ENCODE assay signal across 1 cellular context in genomic region chr10:86399879-86400704, GRCh38.
TF ChIP-seq lines count a peak whose summit lies in the region.

No MANE protein-coding gene starts in this region.

TF ChIP-seq in HepG2, 621 proteins besides CTCF, POLR2A, EP300 and RAD21 (continued from another document and continues in another):
- TF ChIP-seq ZNF280B (CRISPR knock-in tag; IDR thresholded peaks at IDR 0.05; ENCODE audit: borderline replicate concordance) (peak; percentile 15; the same call in 1 of the 2 replicates), ZNF724P (CRISPR knock-in tag; IDR thresholded peaks at IDR 0.05; ENCODE audit: borderline replicate concordance) (peak; percentile 87), ZSCAN29 (CRISPR knock-in tag; conservative IDR thresholded peaks at IDR 0.05) (peak; percentile 94), IRF2 (CRISPR knock-in tag; IDR thresholded peaks at IDR 0.05) (peak; percentile 90), ZNF572 (CRISPR knock-in tag; IDR thresholded peaks at IDR 0.05) (0 out of 2 replicates have a peak, but pooled peaks have one; percentile 31), ZNF639 (CRISPR knock-in tag; conservative IDR thresholded peaks at IDR 0.05) (peak; percentile 74), ZNF75D (CRISPR knock-in tag; IDR thresholded peaks at IDR 0.05; ENCODE audit: borderline replicate concordance) (no peak), NCOA1 (CRISPR knock-in tag; IDR thresholded peaks at IDR 0.05) (peak; percentile 87), XRCC5 (optimal IDR thresholded peaks at IDR 0.05; ENCODE audit: low read length) (peak; percentile 81), AKNA (CRISPR knock-in tag; IDR thresholded peaks at IDR 0.05; ENCODE audit: borderline replicate concordance) (no peak), RFX3 (CRISPR knock-in tag; IDR thresholded peaks at IDR 0.05) (0 out of 2 replicates have a peak, but pooled peaks have one; percentile 31), CHCHD3 (CRISPR knock-in tag; IDR thresholded peaks at IDR 0.05) (no peak), ZNF629 (CRISPR knock-in tag; conservative IDR thresholded peaks at IDR 0.05) (0 out of 2 replicates have a peak, but pooled peaks have one; percentile 32), NR2F1 (CRISPR knock-in tag; IDR thresholded peaks at IDR 0.05) (no peak), CEBPB (IDR thresholded peaks at IDR 0.05; ENCODE audit: borderline replicate concordance, low read depth, low read length) (no peak), TOPORS (CRISPR knock-in tag; IDR thresholded peaks at IDR 0.05) (peak; percentile 80; the same call in 1 of the 2 replicates), ZNF138 (CRISPR knock-in tag; IDR thresholded peaks at IDR 0.05; ENCODE audit: low read depth) (no peak), ZNF432 (CRISPR knock-in tag; IDR thresholded peaks at IDR 0.05; ENCODE audit: borderline replicate concordance) (no peak), SOX5 (CRISPR knock-in tag; IDR thresholded peaks at IDR 0.05; ENCODE audit: borderline replicate concordance) (peak; percentile 58; the same call in 1 of the 2 replicates), FOSL1 (CRISPR knock-in tag; IDR thresholded peaks at IDR 0.05; ENCODE audit: borderline replicate concordance) (no peak), ZBTB4 (CRISPR knock-in tag; IDR thresholded peaks at IDR 0.05; ENCODE audit: borderline replicate concordance) (peak; percentile 79; the same call in 1 of the 2 replicates), LRRFIP1 (CRISPR knock-in tag; conservative IDR thresholded peaks at IDR 0.05) (no peak), ATRX (CRISPR knock-in tag; IDR thresholded peaks at IDR 0.05; ENCODE audit: borderline replicate concordance) (no peak), ZNF337 (CRISPR knock-in tag; IDR thresholded peaks at IDR 0.05; ENCODE audit: borderline replicate concordance, low read depth) (peak; percentile 81; the same call in 1 of the 2 replicates)
- TF ChIP-seq, protein P1, sequence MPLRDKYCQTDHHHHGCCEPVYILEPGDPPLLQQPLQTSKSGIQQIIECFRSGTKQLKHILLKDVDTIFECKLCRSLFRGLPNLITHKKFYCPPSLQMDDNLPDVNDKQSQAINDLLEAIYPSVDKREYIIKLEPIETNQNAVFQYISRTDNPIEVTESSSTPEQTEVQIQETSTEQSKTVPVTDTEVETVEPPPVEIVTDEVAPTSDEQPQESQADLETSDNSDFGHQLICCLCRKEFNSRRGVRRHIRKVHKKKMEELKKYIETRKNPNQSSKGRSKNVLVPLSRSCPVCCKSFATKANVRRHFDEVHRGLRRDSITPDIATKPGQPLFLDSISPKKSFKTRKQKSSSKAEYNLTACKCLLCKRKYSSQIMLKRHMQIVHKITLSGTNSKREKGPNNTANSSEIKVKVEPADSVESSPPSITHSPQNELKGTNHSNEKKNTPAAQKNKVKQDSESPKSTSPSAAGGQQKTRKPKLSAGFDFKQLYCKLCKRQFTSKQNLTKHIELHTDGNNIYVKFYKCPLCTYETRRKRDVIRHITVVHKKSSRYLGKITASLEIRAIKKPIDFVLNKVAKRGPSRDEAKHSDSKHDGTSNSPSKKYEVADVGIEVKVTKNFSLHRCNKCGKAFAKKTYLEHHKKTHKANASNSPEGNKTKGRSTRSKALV (CRISPR knock-in tag; IDR thresholded peaks at IDR 0.05): peak; percentile 95
- TF ChIP-seq, protein P2, sequence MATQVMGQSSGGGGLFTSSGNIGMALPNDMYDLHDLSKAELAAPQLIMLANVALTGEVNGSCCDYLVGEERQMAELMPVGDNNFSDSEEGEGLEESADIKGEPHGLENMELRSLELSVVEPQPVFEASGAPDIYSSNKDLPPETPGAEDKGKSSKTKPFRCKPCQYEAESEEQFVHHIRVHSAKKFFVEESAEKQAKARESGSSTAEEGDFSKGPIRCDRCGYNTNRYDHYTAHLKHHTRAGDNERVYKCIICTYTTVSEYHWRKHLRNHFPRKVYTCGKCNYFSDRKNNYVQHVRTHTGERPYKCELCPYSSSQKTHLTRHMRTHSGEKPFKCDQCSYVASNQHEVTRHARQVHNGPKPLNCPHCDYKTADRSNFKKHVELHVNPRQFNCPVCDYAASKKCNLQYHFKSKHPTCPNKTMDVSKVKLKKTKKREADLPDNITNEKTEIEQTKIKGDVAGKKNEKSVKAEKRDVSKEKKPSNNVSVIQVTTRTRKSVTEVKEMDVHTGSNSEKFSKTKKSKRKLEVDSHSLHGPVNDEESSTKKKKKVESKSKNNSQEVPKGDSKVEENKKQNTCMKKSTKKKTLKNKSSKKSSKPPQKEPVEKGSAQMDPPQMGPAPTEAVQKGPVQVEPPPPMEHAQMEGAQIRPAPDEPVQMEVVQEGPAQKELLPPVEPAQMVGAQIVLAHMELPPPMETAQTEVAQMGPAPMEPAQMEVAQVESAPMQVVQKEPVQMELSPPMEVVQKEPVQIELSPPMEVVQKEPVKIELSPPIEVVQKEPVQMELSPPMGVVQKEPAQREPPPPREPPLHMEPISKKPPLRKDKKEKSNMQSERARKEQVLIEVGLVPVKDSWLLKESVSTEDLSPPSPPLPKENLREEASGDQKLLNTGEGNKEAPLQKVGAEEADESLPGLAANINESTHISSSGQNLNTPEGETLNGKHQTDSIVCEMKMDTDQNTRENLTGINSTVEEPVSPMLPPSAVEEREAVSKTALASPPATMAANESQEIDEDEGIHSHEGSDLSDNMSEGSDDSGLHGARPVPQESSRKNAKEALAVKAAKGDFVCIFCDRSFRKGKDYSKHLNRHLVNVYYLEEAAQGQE (IDR thresholded peaks at IDR 0.05; ENCODE audit: borderline replicate concordance in 1 of 2, low read depth in 1 of 2, low read length in 2 of 2): no peak
- TF ChIP-seq, protein P3, sequence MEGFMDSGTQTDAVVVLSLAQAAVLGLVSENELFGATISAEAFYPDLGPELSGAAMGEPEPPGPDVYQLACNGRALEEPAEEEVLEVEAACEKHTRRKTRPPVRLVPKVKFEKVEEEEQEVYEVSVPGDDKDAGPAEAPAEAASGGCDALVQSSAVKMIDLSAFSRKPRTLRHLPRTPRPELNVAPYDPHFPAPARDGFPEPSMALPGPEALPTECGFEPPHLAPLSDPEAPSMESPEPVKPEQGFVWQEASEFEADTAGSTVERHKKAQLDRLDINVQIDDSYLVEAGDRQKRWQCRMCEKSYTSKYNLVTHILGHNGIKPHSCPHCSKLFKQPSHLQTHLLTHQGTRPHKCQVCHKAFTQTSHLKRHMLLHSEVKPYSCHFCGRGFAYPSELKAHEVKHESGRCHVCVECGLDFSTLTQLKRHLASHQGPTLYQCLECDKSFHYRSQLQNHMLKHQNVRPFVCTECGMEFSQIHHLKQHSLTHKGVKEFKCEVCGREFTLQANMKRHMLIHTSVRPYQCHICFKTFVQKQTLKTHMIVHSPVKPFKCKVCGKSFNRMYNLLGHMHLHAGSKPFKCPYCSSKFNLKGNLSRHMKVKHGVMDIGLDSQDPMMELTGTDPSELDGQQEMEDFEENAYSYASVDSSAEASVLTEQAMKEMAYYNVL (CRISPR knock-in tag; IDR thresholded peaks at IDR 0.05; ENCODE audit: borderline replicate concordance): peak; percentile 88; the same call in 1 of the 2 replicates
- TF ChIP-seq, protein P4, sequence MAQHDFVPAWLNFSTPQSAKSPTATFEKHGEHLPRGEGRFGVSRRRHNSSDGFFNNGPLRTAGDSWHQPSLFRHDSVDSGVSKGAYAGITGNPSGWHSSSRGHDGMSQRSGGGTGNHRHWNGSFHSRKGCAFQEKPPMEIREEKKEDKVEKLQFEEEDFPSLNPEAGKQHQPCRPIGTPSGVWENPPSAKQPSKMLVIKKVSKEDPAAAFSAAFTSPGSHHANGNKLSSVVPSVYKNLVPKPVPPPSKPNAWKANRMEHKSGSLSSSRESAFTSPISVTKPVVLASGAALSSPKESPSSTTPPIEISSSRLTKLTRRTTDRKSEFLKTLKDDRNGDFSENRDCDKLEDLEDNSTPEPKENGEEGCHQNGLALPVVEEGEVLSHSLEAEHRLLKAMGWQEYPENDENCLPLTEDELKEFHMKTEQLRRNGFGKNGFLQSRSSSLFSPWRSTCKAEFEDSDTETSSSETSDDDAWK (CRISPR knock-in tag; IDR thresholded peaks at IDR 0.05): no peak
